In genomic region chr7:102184303-102184702, GRCh38 we compare ENCODE assay signal across 26 cellular contexts.
"Had no signal": no experiment of that assay in that cellular context is flagged by ENCODE, and none has a peak within 500 bp of the region (broad histone marks: within the 10 kb centered on the region; RNA-seq: fewer than 3 reads in every experiment).

No MANE protein-coding gene starts in this region.

- H3K36me3 ChIP-seq: uterus had no signal

- H3K4me3 ChIP-seq: stomach, suprapubic skin, testis, thoracic aorta, thyroid gland, tibial artery, tibial nerve, transverse colon, upper lobe of left lung, upper lobe of right lung, uterus, vagina had no signal

- ATAC-seq: stimulated activated effector memory CD8-positive, alpha-beta T cell treated with anti-CD3 and anti-CD28 coated beads, Interleukin-12 subunit alpha, Interleukin-12 subunit beta, amount 100 ng/mL, for 72 hours; stimulated activated memory B cell treated with anti-CD40 and anti-IgM and Interleukin-4, amounts not matched to agents 10 μg/mL and 1 μg/mL and 100 μg/mL, for 72 hours; stimulated activated naive B cell treated with anti-CD40 and anti-IgM and Interleukin-4, amounts not matched to agents 10 μg/mL and 1 μg/mL and 100 μg/mL, for 72 hours; stimulated activated naive CD8-positive, alpha-beta T cell treated with anti-CD3 and anti-CD28 coated beads, Interleukin-15, amount 100 ng/mL, for 72 hours; stimulated activated naive CD8-positive, alpha-beta T cell treated with anti-CD3 and anti-CD28 coated beads, Interleukin-15, Interleukin-2, amounts not matched to agents 100 U/mL and 50 U/mL, for 24 hours; upper lobe of right lung had no signal

- DNase-seq: stimulated activated CD4-positive, alpha-beta T cell treated with anti-CD3 and anti-CD28 coated beads, Interleukin-2, amount 100 ng/mL, for 48 hours; stimulated activated CD4-positive, alpha-beta T cell treated with anti-CD3 and anti-CD28 coated beads, Interleukin-4, amount 100 ng/mL, for 1 hour; stimulated activated CD4-positive, alpha-beta T cell treated with anti-CD3 and anti-CD28 coated beads, Interleukin-4, amount 100 ng/mL, for 24 hours; stimulated activated CD4-positive, alpha-beta T cell treated with anti-CD3 and anti-CD28 coated beads, Interleukin-4, amount 100 ng/mL, for 4 hours; stimulated activated CD8-positive, alpha-beta memory T cell treated with anti-CD3 and anti-CD28 coated beads, Interleukin-4, amount 100 ng/mL, for 48 hours; stimulated activated naive B cell treated with anti-CD40 and anti-IgM and Interleukin-4, amounts not matched to agents 10 μg/mL and 1 μg/mL and 100 μg/mL, for 72 hours; stimulated activated naive CD4-positive, alpha-beta T cell; stimulated activated naive CD4-positive, alpha-beta T cell treated with Interleukin-2 at 50 U/mL for 16 hours; stimulated activated naive CD8-positive, alpha-beta T cell treated with anti-CD3 and anti-CD28 coated beads, Interleukin-15, amount 100 ng/mL, for 72 hours; stimulated activated naive CD8-positive, alpha-beta T cell treated with anti-CD3 and anti-CD28 coated beads, Interleukin-15, Interleukin-2, amounts not matched to agents 100 U/mL and 50 U/mL, for 24 hours; stomach; substantia nigra; testis; thyroid gland; tibial artery; transverse colon; upper lobe of left lung; upper lobe of right lung; uterus had no signal

- FAIRE-seq: urothelium cell line had no signal

- H3K27ac ChIP-seq: stomach, suprapubic skin, testis, thoracic aorta, thyroid gland, tibial artery, tibial nerve, transverse colon, upper lobe of left lung, upper lobe of right lung, uterus, vagina had no signal

- H3K4me1 ChIP-seq: stomach, suprapubic skin, testis, thyroid gland, tibial artery, tibial nerve, transverse colon, upper lobe of left lung, upper lobe of right lung, uterus, vagina had no signal

- H3K27me3 ChIP-seq: stomach, suprapubic skin, testis, thyroid gland, tibial artery, tibial nerve, transverse colon, upper lobe of left lung, upper lobe of right lung, uterus, vagina had no signal

- H3K9me3 ChIP-seq: stomach, suprapubic skin, testis, thoracic aorta, thyroid gland, tibial artery, tibial nerve, transverse colon, upper lobe of left lung, upper lobe of right lung, uterus, vagina had no signal
